13 cellular contexts compared by ENCODE assay signal in genomic region chr11:122137081-122137793, GRCh38. TPM values are rescaled to one million over a fixed set of nuclear protein-coding genes. Genes with fewer than 3 reads are reported as not detected.
DNase-seq lines count a peak whose midpoint lies in the region; ATAC-seq, FAIRE-seq and TF ChIP-seq lines count a peak whose summit lies in the region.
"Had no signal": no experiment of that assay in that cellular context is flagged by ENCODE, and none has a peak within 500 bp of the region (broad histone marks: within the 10 kb centered on the region; RNA-seq: fewer than 3 reads in every experiment).

No MANE protein-coding gene starts in this region.

- no CpG with 5 or more reads among the region's 2 CpGs for WGBS in IMR-90 (ENCODE audit: extremely low coverage in 2 of 2, insufficient read length in 1 of 2), 2 experiments

- no peak overlapping the region for H2AFZ ChIP-seq in IMR-90 (replicated peaks; ENCODE audit: low read length, poor library complexity)
- H2AFZ ChIP-seq: neural progenitor cell had no signal

- H4K91ac ChIP-seq in IMR-90 (ENCODE audit: insufficient read depth, low read depth, low read length): peak overlapping the region; percentile 81

- no peaks in the 10 kb centered on the region for H3K36me3 Mint-ChIP-seq in activated CD4-positive, alpha-beta memory T cell treated with anti-CD3 and anti-CD28 coated beads for 36 hours
- H3K36me3 Mint-ChIP-seq in activated CD8-positive, alpha-beta memory T cell treated with anti-CD3 and anti-CD28 coated beads, Interleukin-2, amount 10 ng/mL, durations not matched to agents 7 days and 5 days: no peaks in the 10 kb centered on the region
- H3K36me3 Mint-ChIP-seq: neural progenitor cell had no signal

- TF ChIP-seq CTCF in IMR-90 (conservative IDR thresholded peaks at IDR 0.05; ENCODE audit: low read depth, low read length) (no peak), choroid plexus epithelial cell (conservative IDR thresholded peaks at IDR 0.05; ENCODE audit: low read depth, low read length) (no peak)

- 0 out of 2 replicates have a peak, but pooled peaks have one; percentile 6 for TF ChIP-seq RAD21 in IMR-90 (IDR thresholded peaks at IDR 0.05; ENCODE audit: low read length)

- H3K27me3 ChIP-seq in IMR-90 (ENCODE audit: control insufficient read depth, insufficient read depth, low read length): no peaks in the 10 kb centered on the region
- H3K27me3 ChIP-seq: BLaER1 had no signal

- H3K27ac Mint-ChIP-seq in activated CD4-positive, alpha-beta memory T cell treated with anti-CD3 and anti-CD28 coated beads for 36 hours: no peak overlapping the region
- no peak overlapping the region for H3K27ac Mint-ChIP-seq in activated CD8-positive, alpha-beta memory T cell treated with anti-CD3 and anti-CD28 coated beads, Interleukin-2, amount 10 ng/mL, durations not matched to agents 7 days and 5 days
- H3K27ac Mint-ChIP-seq: H9, neural progenitor cell had no signal

- no peak overlapping the region for H2AK9ac ChIP-seq in IMR-90 (replicated peaks; ENCODE audit: low read depth, low read length, poor library complexity)

- no TSS peak for BruUV-seq in IMR-90 (replicated peaks; lab: Mats Ljungman, UMichigan)

- peak; percentile 96 for DNase-seq in IMR-90
- peak; percentile 93 for DNase-seq in choroid plexus epithelial cell (ENCODE audit: low read depth)
- DNase-seq in kidney glomerular epithelial cell (lab: John Stamatoyannopoulos, UW): peak; percentile 41
- DNase-seq in NCI-H345 (lab: John Stamatoyannopoulos, UW): no peak
- no peak for DNase-seq in activated CD4-positive, alpha-beta memory T cell treated with anti-CD3 and anti-CD28 coated beads for 36 hours
- no peak for DNase-seq in activated CD8-positive, alpha-beta memory T cell treated with anti-CD3 and anti-CD28 coated beads, Interleukin-2, amount 10 ng/mL, durations not matched to agents 7 days and 5 days
- no peak for DNase-seq in NCI-H2029 (lab: John Stamatoyannopoulos, UW)
- DNase-seq: activated effector memory CD4-positive, alpha-beta T cell treated with Interleukin-2 at 50 U/mL for 16 hours; H9; NCI-H2227 treated with DMSO at 0.1 percent for 48 hours had no signal

- no peaks in the 10 kb centered on the region for H3K9me3 ChIP-seq in IMR-90 (ENCODE audit: control insufficient read depth, insufficient read depth, low read length)
- H3K9me3 ChIP-seq: BLaER1 had no signal

- H3K23ac ChIP-seq in IMR-90 (ENCODE audit: low read depth, low read length): peak overlapping the region; percentile 94

- H3K4ac ChIP-seq in IMR-90 (ENCODE audit: low read depth, low read length): peak overlapping the region; percentile 85; the same call in 1 of the 2 replicates

- peaks cover 28% of the 10 kb centered on the region; the same call in 1 of the 2 replicates for H4K20me1 ChIP-seq in IMR-90 (ENCODE audit: insufficient read depth, low read length)
- H4K20me1 ChIP-seq: BLaER1 had no signal

- peak overlapping the region; percentile 47; the same call in 1 of the 2 replicates for H2AK5ac ChIP-seq in IMR-90 (ENCODE audit: low read depth, low read length)

- H2BK5ac ChIP-seq in IMR-90 (ENCODE audit: low read depth, low read length, poor library complexity, severe bottlenecking): peak overlapping the region; percentile 92

- peaks cover 20% of the 10 kb centered on the region for H3K36me3 ChIP-seq in IMR-90 (ENCODE audit: control insufficient read depth, insufficient read depth, low read length)
- H3K36me3 ChIP-seq: BLaER1, neural progenitor cell had no signal

- TF ChIP-seq POLR2A in IMR-90 (IDR thresholded peaks at IDR 0.05; ENCODE audit: low read depth, low read length): no peak

- H3K27ac ChIP-seq in IMR-90 (ENCODE audit: insufficient read depth, low read length): peak overlapping the region; percentile 96
- H3K27ac ChIP-seq: BLaER1, neural progenitor cell had no signal

- peak; percentile 98 for FAIRE-seq in A204.1 (lab: Jason Lieb, UNC)

- peak overlapping the region; percentile 84 for H3K14ac ChIP-seq in IMR-90 (replicated peaks; ENCODE audit: low read depth, low read length)

- peak overlapping the region; percentile 44; the same call in 1 of the 2 replicates for H3K4me2 ChIP-seq in IMR-90 (ENCODE audit: low read depth, low read length)
- H3K4me2 ChIP-seq: BLaER1, neural progenitor cell had no signal

- H3K9ac ChIP-seq in IMR-90 (ENCODE audit: low read depth, low read length): peak overlapping the region; percentile 33; the same call in 1 of the 2 replicates
- H3K9ac ChIP-seq: BLaER1, neural progenitor cell had no signal

- peaks cover 14% of the 10 kb centered on the region for H3K4me1 ChIP-seq in IMR-90 (ENCODE audit: control insufficient read depth, insufficient read depth, low read length)
- H3K4me1 ChIP-seq: BLaER1, neural progenitor cell had no signal

- peak overlapping the region; percentile 93 for H3K56ac ChIP-seq in IMR-90 (ENCODE audit: extremely low read depth, insufficient read depth, low read length)

- no peaks in the 10 kb centered on the region for H3K4me1 Mint-ChIP-seq in activated CD4-positive, alpha-beta memory T cell treated with anti-CD3 and anti-CD28 coated beads for 36 hours (ENCODE audit: low read depth)
- H3K4me1 Mint-ChIP-seq in activated CD8-positive, alpha-beta memory T cell treated with anti-CD3 and anti-CD28 coated beads, Interleukin-2, amount 10 ng/mL, durations not matched to agents 7 days and 5 days: no peaks in the 10 kb centered on the region

- peak overlapping the region; percentile 60; the same call in 1 of the 2 replicates for H4K5ac ChIP-seq in IMR-90 (ENCODE audit: low read depth, low read length)

- H2BK15ac ChIP-seq in IMR-90 (ENCODE audit: low read depth, low read length): peak overlapping the region; percentile 79; the same call in 2 of the 3 replicates

- dilution Hi-C loops in IMR-90 (cut with HindIII; ENCODE audit: low sequenced_read_pairs, unreplicated experiment): no loop called here

- CTCF ChIA-PET in IMR-90 (lab: Yijun Ruan, JAX): no interaction called here
- CTCF ChIA-PET in activated CD4-positive, alpha-beta memory T cell treated with anti-CD3 and anti-CD28 coated beads for 36 hours (lab: Charles Lee): no interaction called here
- CTCF ChIA-PET in activated CD8-positive, alpha-beta memory T cell treated with anti-CD3 and anti-CD28 coated beads, Interleukin-2, amount 10 ng/mL, durations not matched to agents 7 days and 5 days (lab: Charles Lee): no interaction called here

- H3K18ac ChIP-seq in IMR-90 (ENCODE audit: low read depth, low read length): peak overlapping the region; percentile 67; the same call in 1 of the 2 replicates

- peak overlapping the region; percentile 21 to 93; a peak in 3 of 4 replicates for H4K8ac ChIP-seq in IMR-90 (ENCODE audit: low read depth in 2 of 2, low read length in 2 of 2)

- intact Hi-C loops in IMR-90 (cut with micrococcal nuclease): no loop called here
- intact Hi-C loops in activated CD4-positive, alpha-beta memory T cell treated with anti-CD3 and anti-CD28 coated beads for 36 hours (cut with micrococcal nuclease): no loop called here

- H3K4me3 Mint-ChIP-seq in activated CD4-positive, alpha-beta memory T cell treated with anti-CD3 and anti-CD28 coated beads for 36 hours: no peak overlapping the region
- H3K4me3 Mint-ChIP-seq in activated CD8-positive, alpha-beta memory T cell treated with anti-CD3 and anti-CD28 coated beads, Interleukin-2, amount 10 ng/mL, durations not matched to agents 7 days and 5 days: no peak overlapping the region
- H3K4me3 Mint-ChIP-seq: H9, neural progenitor cell had no signal

- H3K27me3 Mint-ChIP-seq in activated CD4-positive, alpha-beta memory T cell treated with anti-CD3 and anti-CD28 coated beads for 36 hours: no peaks in the 10 kb centered on the region
- H3K27me3 Mint-ChIP-seq in activated CD8-positive, alpha-beta memory T cell treated with anti-CD3 and anti-CD28 coated beads, Interleukin-2, amount 10 ng/mL, durations not matched to agents 7 days and 5 days: no peaks in the 10 kb centered on the region

- no peak overlapping the region for H3K4me3 ChIP-seq in IMR-90 (ENCODE audit: insufficient read depth, low read depth, low read length)
- no peak overlapping the region for H3K4me3 ChIP-seq in choroid plexus epithelial cell (ENCODE audit: low read depth, low read length)
- H3K4me3 ChIP-seq: BLaER1, neural progenitor cell had no signal

- in situ Hi-C loops in IMR-90 (cut with MboI; ENCODE audit: low sequenced_read_pairs): no loop called here

- H3K9me3 Mint-ChIP-seq in activated CD4-positive, alpha-beta memory T cell treated with anti-CD3 and anti-CD28 coated beads for 36 hours: no peaks in the 10 kb centered on the region
- no peaks in the 10 kb centered on the region for H3K9me3 Mint-ChIP-seq in activated CD8-positive, alpha-beta memory T cell treated with anti-CD3 and anti-CD28 coated beads, Interleukin-2, amount 10 ng/mL, durations not matched to agents 7 days and 5 days (ENCODE audit: low read depth)
- H3K9me3 Mint-ChIP-seq: H9, neural progenitor cell had no signal

- H2BK20ac ChIP-seq in IMR-90 (ENCODE audit: low read depth, low read length): peak overlapping the region; percentile 87

- ATAC-seq in IMR-90 (ENCODE audit: low read depth): peak; percentile 65
- ATAC-seq in activated CD8-positive, alpha-beta memory T cell treated with anti-CD3 and anti-CD28 coated beads, Interleukin-2, amount 10 ng/mL, durations not matched to agents 7 days and 5 days: no peak

- H2BK120ac ChIP-seq in IMR-90 (ENCODE audit: low read depth, low read length): peak overlapping the region; percentile 81

- H3K9me1 ChIP-seq in IMR-90 (ENCODE audit: insufficient read depth, low read length): peaks cover 14% of the 10 kb centered on the region

- POLR2A ChIA-PET in IMR-90 (lab: Charles Lee; ENCODE audit: unreplicated experiment): no interaction called here
- POLR2A ChIA-PET in activated CD4-positive, alpha-beta memory T cell treated with anti-CD3 and anti-CD28 coated beads for 36 hours (lab: Charles Lee): no interaction called here

- H3K79me1 ChIP-seq in IMR-90 (ENCODE audit: low read depth in 1 of 2, low read length in 2 of 2): peaks cover 9 to 41% of the 10 kb centered on the region in 2 experiments; a peak in 3 of 4 replicates

TF ChIP-seq in IMR-90, 13 proteins besides CTCF, POLR2A, EP300 and RAD21 (continues in another document):
- TF ChIP-seq MXI1 (IDR thresholded peaks at IDR 0.05; ENCODE audit: borderline replicate concordance, low read depth, low read length): no peak

RNA-seq across cellular contexts. Expression of gene BLID, which starts 21.2 kb away (rescaled TPM):
- total RNA-seq in IMR-90 (2012; rRNA removed): 25.8 and 30.8 TPM in 2 replicates
- polyA plus RNA-seq in IMR-90 (2012; rRNA removed): 0.13 and 0.24 TPM in 2 replicates
- not detected in 2 replicates for polyA plus RNA-seq in IMR-90 (2012; cell fraction: cytosol; rRNA removed)
- polyA plus RNA-seq in IMR-90 (2012; cell fraction: nucleus; rRNA removed; ENCODE audit: low replicate concordance): 0.24 and 2.9 TPM in 2 replicates
- total RNA-seq in activated CD4-positive, alpha-beta memory T cell treated with anti-CD3 and anti-CD28 coated beads for 36 hours: not detected
- total RNA-seq in activated CD8-positive, alpha-beta memory T cell treated with anti-CD3 and anti-CD28 coated beads, Interleukin-2, amount 10 ng/mL, durations not matched to agents 7 days and 5 days: not detected
- total RNA-seq: H9 had no signal

Comparison
In these comparisons a context has a peak if more than half of its experiments do, and no peak if none do; other contexts are left out.
1. DNase-seq: peak in IMR-90 (single experiment), choroid plexus epithelial cell (single experiment) and kidney glomerular epithelial cell (single experiment); none in NCI-H345 (single experiment), activated CD4-positive, alpha-beta memory T cell treated with anti-CD3 and anti-CD28 coated beads for 36 hours (single experiment), activated CD8-positive, alpha-beta memory T cell treated with anti-CD3 and anti-CD28 coated beads, Interleukin-2, amount 10 ng/mL, durations not matched to agents 7 days and 5 days (single experiment) and NCI-H2029 (single experiment).
2. RNA of gene BLID, which starts 21.2 kb away (total RNA-seq): 25.8 to 30.8 TPM in IMR-90; not detected in activated CD4-positive, alpha-beta memory T cell treated with anti-CD3 and anti-CD28 coated beads for 36 hours and not detected in activated CD8-positive, alpha-beta memory T cell treated with anti-CD3 and anti-CD28 coated beads, Interleukin-2, amount 10 ng/mL, durations not matched to agents 7 days and 5 days; every median in the first group is over 10 times any median in the second.